Comparison of ENCODE assay signal across 1 cellular context in genomic region chr10:28761084-28761875, GRCh38.
TF ChIP-seq lines count a peak whose summit lies in the region.

No MANE protein-coding gene starts in this region.

TF ChIP-seq in GM23338, 12 proteins besides CTCF, POLR2A, EP300 and RAD21 (continued from another document):
- no peak for TF ChIP-seq ZNF462 (CRISPR knock-in tag; IDR thresholded peaks at IDR 0.05)
TF ChIP-seq in GM23338: peak in this region for 0.
